ENCODE assay signal across 8 cellular contexts in genomic region chr2:119679846-119680245, GRCh38. TPM values are rescaled to one million over a fixed set of nuclear protein-coding genes. Genes with fewer than 3 reads are reported as not detected.
DNase-seq lines count a peak whose midpoint lies in the region; ATAC-seq and TF ChIP-seq lines count a peak whose summit lies in the region.

No MANE protein-coding gene starts in this region.

- no peak for TF ChIP-seq CTCF in heart left ventricle (IDR thresholded peaks at IDR 0.05)
- TF ChIP-seq CTCF in astrocyte of the spinal cord (IDR thresholded peaks at IDR 0.05; ENCODE audit: low read depth, low read length) = no peak
- no peak for TF ChIP-seq CTCF in upper lobe of right lung (IDR thresholded peaks at IDR 0.05)

- intact Hi-C loops in heart left ventricle (cut with DNase I) = no loop called here
- intact Hi-C loops in left ventricle myocardium superior (cut with micrococcal nuclease) = no loop called here
- intact Hi-C loops in upper lobe of right lung (cut with DNase I) = no loop called here

- H3K36me3 ChIP-seq in heart left ventricle (peaks cover 0 to 16% (median 5%) of the 10 kb centered on the region in 9 donors), mesenchymal stem cell (ENCODE audit: control insufficient read depth in 1 of 2, insufficient read depth in 2 of 2, low read depth in 1 of 2, low read length in 2 of 2) (peaks cover 12 to 19% of the 10 kb centered on the region in 2 experiments), upper lobe of right lung (no peaks in the 10 kb centered on the region)

- WGBS in heart left ventricle, 4 donors = 72 to 89% (median 83%) methylated on average over 2 of the region's 2 CpGs
- 92% methylated on average over 2 of the region's 2 CpGs for WGBS in mesenchymal stem cell

- H3K4ac ChIP-seq in mesenchymal stem cell (ENCODE audit: low read depth in 1 of 2, low read length in 2 of 2) = no peak overlapping the region

- no peak overlapping the region for H2BK120ac ChIP-seq in mesenchymal stem cell (ENCODE audit: low read depth, low read length)

- H3K4me1 ChIP-seq in heart left ventricle = peaks cover 0 to 14% (median 7%) of the 10 kb centered on the region in 12 donors
- H3K4me1 ChIP-seq in mesenchymal stem cell (ENCODE audit: control insufficient read depth, insufficient read depth, low read depth, low read length) = peaks cover 21% of the 10 kb centered on the region
- H3K4me1 ChIP-seq in upper lobe of right lung = peaks cover 9% of the 10 kb centered on the region

- peak overlapping the region; percentile 37 for H3K4me2 ChIP-seq in mesenchymal stem cell (ENCODE audit: low read length, poor library complexity, severe bottlenecking)

- no peaks in the 10 kb centered on the region for H3K27me3 ChIP-seq in heart left ventricle
- H3K27me3 ChIP-seq in mesenchymal stem cell (ENCODE audit: control insufficient read depth in 1 of 2, insufficient read depth in 1 of 2, low read length in 2 of 2) = peaks cover 8 to 12% of the 10 kb centered on the region in 2 experiments
- H3K27me3 ChIP-seq in upper lobe of right lung = no peaks in the 10 kb centered on the region

- no peak overlapping the region for H3K18ac ChIP-seq in mesenchymal stem cell (ENCODE audit: low read depth in 1 of 2, low read length in 2 of 2)

- no peak overlapping the region for H2BK5ac ChIP-seq in mesenchymal stem cell (ENCODE audit: low read depth, low read length, poor library complexity, severe bottlenecking)

- H2BK12ac ChIP-seq in mesenchymal stem cell (ENCODE audit: low read length in 2 of 2) = no peak overlapping the region

- peak overlapping the region in 11 of 12 donors; percentile 62 to 95 (median 81) for H3K4me3 ChIP-seq in heart left ventricle
- H3K4me3 ChIP-seq in astrocyte of the spinal cord (ENCODE audit: low read depth, low read length) = peak overlapping the region; percentile 86
- H3K4me3 ChIP-seq in mesenchymal stem cell (ENCODE audit: insufficient read depth in 1 of 2, low read depth in 1 of 2, low read length in 2 of 2) = peak overlapping the region in 1 of 2 experiments; percentile 97
- peak overlapping the region; percentile 96 for H3K4me3 ChIP-seq in upper lobe of right lung

- no peak overlapping the region for H2BK15ac ChIP-seq in mesenchymal stem cell (ENCODE audit: low read depth, poor library complexity, severe bottlenecking)

- H3K27ac ChIP-seq in heart left ventricle = no peak overlapping the region
- no peak overlapping the region for H3K27ac ChIP-seq in mesenchymal stem cell (ENCODE audit: low read length, poor library complexity, severe bottlenecking)
- no peak overlapping the region for H3K27ac ChIP-seq in upper lobe of right lung

- H4K8ac ChIP-seq in mesenchymal stem cell (ENCODE audit: low read length) = peak overlapping the region; percentile 8

- H4K91ac ChIP-seq in mesenchymal stem cell (ENCODE audit: low read length) = no peak overlapping the region

- in situ Hi-C loops in astrocyte of the spinal cord (cut with HindIII; ENCODE audit: low sequenced_read_pairs) = no loop called here

- DNase-seq in heart left ventricle (no peak), left ventricle myocardium superior (no peak), astrocyte of the spinal cord (ENCODE audit: low read depth, low spot score) (no peak), mesenchymal stem cell (no peak), upper lobe of right lung (no peak), NCI-H226 (no peak)

- TF ChIP-seq POLR2A in heart left ventricle (IDR thresholded peaks at IDR 0.05) = no peak

- peak overlapping the region; percentile 92 for H3K9ac ChIP-seq in mesenchymal stem cell (ENCODE audit: low read length)

- H3K9me3 ChIP-seq in heart left ventricle (no peaks in the 10 kb centered on the region), mesenchymal stem cell (ENCODE audit: control insufficient read depth, low read length) (no peaks in the 10 kb centered on the region), upper lobe of right lung (no peaks in the 10 kb centered on the region)

- H2AFZ ChIP-seq in mesenchymal stem cell (ENCODE audit: low read depth, low read length) = no peak overlapping the region

- no peak overlapping the region for H3K23ac ChIP-seq in mesenchymal stem cell (ENCODE audit: low read length in 2 of 2)

- peaks cover 23% of the 10 kb centered on the region for H3K79me1 ChIP-seq in mesenchymal stem cell (replicated peaks; ENCODE audit: low read length, poor library complexity, severe bottlenecking)

- no peak overlapping the region for H3K14ac ChIP-seq in mesenchymal stem cell (ENCODE audit: low read length in 2 of 2)

- ATAC-seq in heart left ventricle (no peak), left ventricle myocardium superior (no peak), upper lobe of right lung (no peak), GM18502 (IDR thresholded peaks at IDR 0.05; ENCODE audit: poor library complexity, unreplicated experiment) (no peak), HG03097 (IDR thresholded peaks at IDR 0.05; ENCODE audit: low FRiP score, unreplicated experiment) (no peak)

- no peak overlapping the region for H2AK5ac ChIP-seq in mesenchymal stem cell (ENCODE audit: low read length, severe bottlenecking)

RNA-seq across cellular contexts. Expression of gene TMEM177, which starts 0.8 kb away (rescaled TPM):
- 10 to 100 TPM in 3 of 9 donors, 1 to 10 TPM in 6; 7.7 to 13.7 (median 9.6) TPM for total RNA-seq in heart left ventricle
- 10 to 100 TPM in 1 of 2 donors, 1 to 10 TPM in 1; 8.8 to 13.2 TPM for polyA plus RNA-seq in heart left ventricle
- 12.8 TPM for total RNA-seq in left ventricle myocardium superior
- polyA plus RNA-seq in mesenchymal stem cell (2013, experiment 1 of 2) = 4.8 TPM
- 4.5 TPM for polyA plus RNA-seq in mesenchymal stem cell (2013, experiment 2 of 2)
- total RNA-seq in upper lobe of right lung = 5.9 TPM
